1 cellular context compared by ENCODE assay signal in the genomic region with DNA sequence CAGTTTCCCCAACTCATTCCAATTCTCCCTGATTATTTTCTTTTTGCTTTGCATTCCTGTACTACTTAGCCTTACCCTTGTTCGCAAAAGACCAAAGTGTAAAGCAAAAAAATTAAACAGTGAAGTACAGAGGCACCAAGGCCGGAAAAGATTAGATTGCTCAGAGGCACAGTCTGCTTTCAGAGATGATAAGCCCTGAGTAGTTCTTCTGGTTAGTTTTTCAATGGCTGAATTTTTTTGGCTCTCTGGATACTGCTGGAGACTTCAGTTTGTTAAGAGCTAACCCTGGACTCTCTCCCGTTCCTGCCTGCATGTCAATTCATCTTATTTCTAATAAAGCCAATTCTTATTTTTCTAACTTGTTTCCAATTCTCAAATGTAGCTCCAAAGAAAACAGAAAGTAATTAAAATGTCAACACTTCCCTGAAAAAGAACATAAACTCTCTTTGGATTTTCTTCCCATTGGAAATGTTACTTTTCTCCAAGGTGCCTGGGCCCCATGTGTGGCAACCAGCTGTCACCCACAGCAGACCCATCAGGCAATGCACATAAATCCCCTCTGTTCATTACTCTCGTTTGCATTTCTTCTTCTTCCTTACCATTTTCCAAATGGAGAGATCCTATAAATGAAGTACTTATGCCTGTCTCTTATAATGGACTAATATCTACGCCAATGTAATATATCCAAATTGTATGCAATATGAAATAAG.
TF ChIP-seq lines count a peak whose summit lies in the region.

No MANE protein-coding gene starts in this region.

TF ChIP-seq in K562, 482 proteins besides CTCF, POLR2A, EP300 and RAD21 (continued from another document and continues in another):
- peak; percentile 43; the same call in 1 of the 2 replicates for TF ChIP-seq ETV5 (CRISPR knock-in tag; IDR thresholded peaks at IDR 0.05; ENCODE audit: low read depth)
- TF ChIP-seq, protein P1, sequence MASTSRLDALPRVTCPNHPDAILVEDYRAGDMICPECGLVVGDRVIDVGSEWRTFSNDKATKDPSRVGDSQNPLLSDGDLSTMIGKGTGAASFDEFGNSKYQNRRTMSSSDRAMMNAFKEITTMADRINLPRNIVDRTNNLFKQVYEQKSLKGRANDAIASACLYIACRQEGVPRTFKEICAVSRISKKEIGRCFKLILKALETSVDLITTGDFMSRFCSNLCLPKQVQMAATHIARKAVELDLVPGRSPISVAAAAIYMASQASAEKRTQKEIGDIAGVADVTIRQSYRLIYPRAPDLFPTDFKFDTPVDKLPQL (IDR thresholded peaks at IDR 0.05; ENCODE audit: extremely low read depth, insufficient read length): no peak
- TF ChIP-seq GATAD2A (IDR thresholded peaks at IDR 0.05): peak; percentile 15; the same call in 1 of the 2 replicates
- peak; percentile 72 for TF ChIP-seq CCNT2 (IDR thresholded peaks at IDR 0.05; ENCODE audit: borderline replicate concordance, extremely low read depth, insufficient read length, low read depth, low read length)
- TF ChIP-seq RAD51 (IDR thresholded peaks at IDR 0.05; ENCODE audit: borderline replicate concordance, low read depth): 0 out of 2 replicates have a peak, but pooled peaks have one; percentile 8
- peak; percentile 63 for TF ChIP-seq STAT5A (IDR thresholded peaks at IDR 0.05; ENCODE audit: borderline replicate concordance, low read length)
- TF ChIP-seq TCF7L2 (IDR thresholded peaks at IDR 0.05; ENCODE audit: low read depth, low read length): no peak
- peak; percentile 52 for TF ChIP-seq MTA2 (IDR thresholded peaks at IDR 0.05; ENCODE audit: low read depth)
- TF ChIP-seq, protein P2, sequence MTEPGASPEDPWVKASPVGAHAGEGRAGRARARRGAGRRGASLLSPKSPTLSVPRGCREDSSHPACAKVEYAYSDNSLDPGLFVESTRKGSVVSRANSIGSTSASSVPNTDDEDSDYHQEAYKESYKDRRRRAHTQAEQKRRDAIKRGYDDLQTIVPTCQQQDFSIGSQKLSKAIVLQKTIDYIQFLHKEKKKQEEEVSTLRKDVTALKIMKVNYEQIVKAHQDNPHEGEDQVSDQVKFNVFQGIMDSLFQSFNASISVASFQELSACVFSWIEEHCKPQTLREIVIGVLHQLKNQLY (CRISPR knock-in tag; conservative IDR thresholded peaks at IDR 0.05): no peak
- peak; percentile 35 to 40; a peak in 2 of 4 replicates for TF ChIP-seq KDM1A (IDR thresholded peaks at IDR 0.05)
- peak; percentile 89 for TF ChIP-seq SMARCA4 (IDR thresholded peaks at IDR 0.05)
- TF ChIP-seq CBFA2T2 (conservative IDR thresholded peaks at IDR 0.05): peak; percentile 88
- no peak for TF ChIP-seq ZNF57 (CRISPR knock-in tag; IDR thresholded peaks at IDR 0.05)
- peak; percentile 81; the same call in 1 of the 2 replicates for TF ChIP-seq POLR2AphosphoS5 (IDR thresholded peaks at IDR 0.05; ENCODE audit: control insufficient read depth, insufficient read depth, low read depth, low read length)
- TF ChIP-seq NFATC3 (IDR thresholded peaks at IDR 0.05): peak; percentile 6; the same call in 1 of the 2 replicates
- peak; percentile 88 for TF ChIP-seq TEAD4 (IDR thresholded peaks at IDR 0.05; ENCODE audit: low read length)
- TF ChIP-seq TEAD4 (CRISPR knock-in tag; IDR thresholded peaks at IDR 0.05; ENCODE audit: borderline replicate concordance): no peak
- TF ChIP-seq EP400 (IDR thresholded peaks at IDR 0.05): 0 out of 2 replicates have a peak, but pooled peaks have one; percentile 11
- no peak for TF ChIP-seq CCAR2 (IDR thresholded peaks at IDR 0.05; ENCODE audit: low read depth, low read length)
- peak; percentile 74; the same call in 1 of the 2 replicates for TF ChIP-seq CC2D1A (IDR thresholded peaks at IDR 0.05)
- TF ChIP-seq YY1 (IDR thresholded peaks at IDR 0.05; ENCODE audit: borderline replicate concordance in 1 of 3, control insufficient read depth in 1 of 3, extremely low read depth in 1 of 3, insufficient read depth in 3 of 3, insufficient read length in 1 of 3, insufficient replicate concordance in 2 of 3, low read depth in 1 of 3, low read length in 2 of 3): peak in 1 of 3 experiments; percentile 38
- TF ChIP-seq ARID1B (IDR thresholded peaks at IDR 0.05): peak; percentile 94
- TF ChIP-seq NCOR1 (IDR thresholded peaks at IDR 0.05): peak; percentile 79
- peak; percentile 50; the same call in 1 of the 2 replicates for TF ChIP-seq NBN (IDR thresholded peaks at IDR 0.05; ENCODE audit: low read depth)
- no peak for TF ChIP-seq ZNF184 (CRISPR knock-in tag; IDR thresholded peaks at IDR 0.05)
- TF ChIP-seq ETV1 (tag; conservative IDR thresholded peaks at IDR 0.05; ENCODE audit: low read depth): peak; percentile 46; the same call in 1 of the 2 replicates
- TF ChIP-seq ZNF76 (CRISPR knock-in tag; IDR thresholded peaks at IDR 0.05; ENCODE audit: borderline replicate concordance): no peak
- TF ChIP-seq ZNF253 (CRISPR knock-in tag; conservative IDR thresholded peaks at IDR 0.05): 0 out of 2 replicates have a peak, but pooled peaks have one; percentile 36
- TF ChIP-seq, protein P3, sequence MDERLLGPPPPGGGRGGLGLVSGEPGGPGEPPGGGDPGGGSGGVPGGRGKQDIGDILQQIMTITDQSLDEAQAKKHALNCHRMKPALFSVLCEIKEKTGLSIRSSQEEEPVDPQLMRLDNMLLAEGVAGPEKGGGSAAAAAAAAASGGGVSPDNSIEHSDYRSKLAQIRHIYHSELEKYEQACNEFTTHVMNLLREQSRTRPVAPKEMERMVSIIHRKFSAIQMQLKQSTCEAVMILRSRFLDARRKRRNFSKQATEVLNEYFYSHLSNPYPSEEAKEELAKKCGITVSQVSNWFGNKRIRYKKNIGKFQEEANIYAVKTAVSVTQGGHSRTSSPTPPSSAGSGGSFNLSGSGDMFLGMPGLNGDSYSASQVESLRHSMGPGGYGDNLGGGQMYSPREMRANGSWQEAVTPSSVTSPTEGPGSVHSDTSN (CRISPR knock-in tag; IDR thresholded peaks at IDR 0.05; ENCODE audit: low read depth): no peak
- TF ChIP-seq, protein P3 (tag; conservative IDR thresholded peaks at IDR 0.05; ENCODE audit: low read depth): 0 out of 2 replicates have a peak, but pooled peaks have one; percentile 16
- TF ChIP-seq, protein P4, sequence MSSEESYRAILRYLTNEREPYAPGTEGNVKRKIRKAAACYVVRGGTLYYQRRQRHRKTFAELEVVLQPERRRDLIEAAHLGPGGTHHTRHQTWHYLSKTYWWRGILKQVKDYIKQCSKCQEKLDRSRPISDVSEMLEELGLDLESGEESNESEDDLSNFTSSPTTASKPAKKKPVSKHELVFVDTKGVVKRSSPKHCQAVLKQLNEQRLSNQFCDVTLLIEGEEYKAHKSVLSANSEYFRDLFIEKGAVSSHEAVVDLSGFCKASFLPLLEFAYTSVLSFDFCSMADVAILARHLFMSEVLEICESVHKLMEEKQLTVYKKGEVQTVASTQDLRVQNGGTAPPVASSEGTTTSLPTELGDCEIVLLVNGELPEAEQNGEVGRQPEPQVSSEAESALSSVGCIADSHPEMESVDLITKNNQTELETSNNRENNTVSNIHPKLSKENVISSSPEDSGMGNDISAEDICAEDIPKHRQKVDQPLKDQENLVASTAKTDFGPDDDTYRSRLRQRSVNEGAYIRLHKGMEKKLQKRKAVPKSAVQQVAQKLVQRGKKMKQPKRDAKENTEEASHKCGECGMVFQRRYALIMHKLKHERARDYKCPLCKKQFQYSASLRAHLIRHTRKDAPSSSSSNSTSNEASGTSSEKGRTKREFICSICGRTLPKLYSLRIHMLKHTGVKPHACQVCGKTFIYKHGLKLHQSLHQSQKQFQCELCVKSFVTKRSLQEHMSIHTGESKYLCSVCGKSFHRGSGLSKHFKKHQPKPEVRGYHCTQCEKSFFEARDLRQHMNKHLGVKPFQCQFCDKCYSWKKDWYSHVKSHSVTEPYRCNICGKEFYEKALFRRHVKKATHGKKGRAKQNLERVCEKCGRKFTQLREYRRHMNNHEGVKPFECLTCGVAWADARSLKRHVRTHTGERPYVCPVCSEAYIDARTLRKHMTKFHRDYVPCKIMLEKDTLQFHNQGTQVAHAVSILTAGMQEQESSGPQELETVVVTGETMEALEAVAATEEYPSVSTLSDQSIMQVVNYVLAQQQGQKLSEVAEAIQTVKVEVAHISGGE (CRISPR knock-in tag; IDR thresholded peaks at IDR 0.05): 0 out of 6 replicates have a peak, but pooled peaks of 1 of the 3 experiments have one; percentile 34
- TF ChIP-seq ZKSCAN8 (CRISPR knock-in tag; IDR thresholded peaks at IDR 0.05): 0 out of 2 replicates have a peak, but pooled peaks have one; percentile 52
- TF ChIP-seq LEF1 (IDR thresholded peaks at IDR 0.05): peak; percentile 70; the same call in 1 of the 2 replicates
- peak; percentile 35 for TF ChIP-seq HDAC2 (IDR thresholded peaks at IDR 0.05)
- no peak for TF ChIP-seq PURB (CRISPR knock-in tag; IDR thresholded peaks at IDR 0.05; ENCODE audit: low read depth)
- TF ChIP-seq BHLHE40 (IDR thresholded peaks at IDR 0.05; ENCODE audit: low read length): 0 out of 2 replicates have a peak, but pooled peaks have one; percentile 18
- TF ChIP-seq HNRNPK (IDR thresholded peaks at IDR 0.05; ENCODE audit: low read depth, low read length, poor library complexity, severe bottlenecking): no peak
- TF ChIP-seq CBFA2T3 (IDR thresholded peaks at IDR 0.05): peak; percentile 92
- peak; percentile 43; the same call in 1 of the 2 replicates for TF ChIP-seq PHB2 (IDR thresholded peaks at IDR 0.05; ENCODE audit: low read depth)
- TF ChIP-seq FOXM1 (IDR thresholded peaks at IDR 0.05; ENCODE audit: low read depth): peak; percentile 71; the same call in 1 of the 2 replicates
- no peak for TF ChIP-seq FOXM1 (CRISPR knock-in tag; IDR thresholded peaks at IDR 0.05; ENCODE audit: low read depth)
- TF ChIP-seq SMARCE1 (IDR thresholded peaks at IDR 0.05): peak; percentile 77; the same call in 1 of the 2 replicates
- TF ChIP-seq ZNF384 (IDR thresholded peaks at IDR 0.05; ENCODE audit: low read depth, low read length): peak; percentile 62; the same call in 1 of the 2 replicates
- peak in 1 of 2 experiments; percentile 49; a peak in 1 of 4 replicates for TF ChIP-seq RCOR1 (IDR thresholded peaks at IDR 0.05; ENCODE audit: borderline replicate concordance in 1 of 2, low read depth in 2 of 2, low read length in 2 of 2)
- peak in 1 of 2 experiments; percentile 43; a peak in 1 of 4 replicates for TF ChIP-seq TBL1XR1 (IDR thresholded peaks at IDR 0.05; ENCODE audit: low read length in 2 of 2)
- TF ChIP-seq, protein P5, sequence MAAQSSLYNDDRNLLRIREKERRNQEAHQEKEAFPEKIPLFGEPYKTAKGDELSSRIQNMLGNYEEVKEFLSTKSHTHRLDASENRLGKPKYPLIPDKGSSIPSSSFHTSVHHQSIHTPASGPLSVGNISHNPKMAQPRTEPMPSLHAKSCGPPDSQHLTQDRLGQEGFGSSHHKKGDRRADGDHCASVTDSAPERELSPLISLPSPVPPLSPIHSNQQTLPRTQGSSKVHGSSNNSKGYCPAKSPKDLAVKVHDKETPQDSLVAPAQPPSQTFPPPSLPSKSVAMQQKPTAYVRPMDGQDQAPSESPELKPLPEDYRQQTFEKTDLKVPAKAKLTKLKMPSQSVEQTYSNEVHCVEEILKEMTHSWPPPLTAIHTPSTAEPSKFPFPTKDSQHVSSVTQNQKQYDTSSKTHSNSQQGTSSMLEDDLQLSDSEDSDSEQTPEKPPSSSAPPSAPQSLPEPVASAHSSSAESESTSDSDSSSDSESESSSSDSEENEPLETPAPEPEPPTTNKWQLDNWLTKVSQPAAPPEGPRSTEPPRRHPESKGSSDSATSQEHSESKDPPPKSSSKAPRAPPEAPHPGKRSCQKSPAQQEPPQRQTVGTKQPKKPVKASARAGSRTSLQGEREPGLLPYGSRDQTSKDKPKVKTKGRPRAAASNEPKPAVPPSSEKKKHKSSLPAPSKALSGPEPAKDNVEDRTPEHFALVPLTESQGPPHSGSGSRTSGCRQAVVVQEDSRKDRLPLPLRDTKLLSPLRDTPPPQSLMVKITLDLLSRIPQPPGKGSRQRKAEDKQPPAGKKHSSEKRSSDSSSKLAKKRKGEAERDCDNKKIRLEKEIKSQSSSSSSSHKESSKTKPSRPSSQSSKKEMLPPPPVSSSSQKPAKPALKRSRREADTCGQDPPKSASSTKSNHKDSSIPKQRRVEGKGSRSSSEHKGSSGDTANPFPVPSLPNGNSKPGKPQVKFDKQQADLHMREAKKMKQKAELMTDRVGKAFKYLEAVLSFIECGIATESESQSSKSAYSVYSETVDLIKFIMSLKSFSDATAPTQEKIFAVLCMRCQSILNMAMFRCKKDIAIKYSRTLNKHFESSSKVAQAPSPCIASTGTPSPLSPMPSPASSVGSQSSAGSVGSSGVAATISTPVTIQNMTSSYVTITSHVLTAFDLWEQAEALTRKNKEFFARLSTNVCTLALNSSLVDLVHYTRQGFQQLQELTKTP (IDR thresholded peaks at IDR 0.05; ENCODE audit: low read depth in 1 of 2, partially characterized antibody in 2 of 2): no peak
- TF ChIP-seq ZC3H4 (CRISPR knock-in tag; IDR thresholded peaks at IDR 0.05; ENCODE audit: borderline replicate concordance): no peak
- no peak for TF ChIP-seq DDX20 (tag; IDR thresholded peaks at IDR 0.05; ENCODE audit: low read depth)
- peak; percentile 59 for TF ChIP-seq NFIC (IDR thresholded peaks at IDR 0.05)
- peak; percentile 25 to 75; a peak in 3 of 4 replicates for TF ChIP-seq TRIM24 (IDR thresholded peaks at IDR 0.05)
- TF ChIP-seq KLF16 (IDR thresholded peaks at IDR 0.05): peak; percentile 67; the same call in 1 of the 2 replicates
- TF ChIP-seq TCF3 (CRISPR knock-in tag; IDR thresholded peaks at IDR 0.05): peak; percentile 77
